In genomic region chr1:84077476-84078107, GRCh38 we compare ENCODE assay signal across 8 cellular contexts.
DNase-seq lines count a peak whose midpoint lies in the region; ATAC-seq, FAIRE-seq and TF ChIP-seq lines count a peak whose summit lies in the region.

No MANE protein-coding gene starts in this region.

- no peaks in the 10 kb centered on the region; the same call in 1 of the 2 replicates for H3K4me1 ChIP-seq in IMR-90 (ENCODE audit: control insufficient read depth, insufficient read depth, low read length)

- H3K56ac ChIP-seq in IMR-90 (ENCODE audit: extremely low read depth, insufficient read depth, low read length): peak overlapping the region; percentile 56

- peak overlapping the region; percentile 98 for H3K27ac ChIP-seq in IMR-90 (ENCODE audit: insufficient read depth, low read length)

- H4K91ac ChIP-seq in IMR-90 (ENCODE audit: insufficient read depth, low read depth, low read length): peak overlapping the region; percentile 59

- peak overlapping the region; percentile 87 for H3K9ac ChIP-seq in IMR-90 (ENCODE audit: low read depth, low read length)

- peaks cover 6% of the 10 kb centered on the region for H3K27me3 Mint-ChIP-seq in activated T-helper 2 cell treated with anti-CD3 and anti-CD28 coated beads, Interferon-gamma antibody, Interleukin-2, Interleukin-4, amounts not matched to agents 10 μg/mL and 5 μg/mL and 100 μg/mL, durations not matched to agents 14 hours and 24 hours and 36 hours (ENCODE audit: low read depth)
- no peaks in the 10 kb centered on the region for H3K27me3 Mint-ChIP-seq in nephron progenitor cell (ENCODE audit: low read depth, poor library complexity)
- no peaks in the 10 kb centered on the region for H3K27me3 Mint-ChIP-seq in stimulated activated naive CD8-positive, alpha-beta T cell treated with anti-CD3 and anti-CD28 coated beads, Interleukin-15, amount 100 ng/mL, for 72 hours

- H3K14ac ChIP-seq in IMR-90 (replicated peaks; ENCODE audit: low read depth, low read length): peak overlapping the region; percentile 92

- TF ChIP-seq CTCF in IMR-90 (conservative IDR thresholded peaks at IDR 0.05; ENCODE audit: low read depth, low read length) (no peak), fibroblast of pulmonary artery (IDR thresholded peaks at IDR 0.05; ENCODE audit: low read length, missing control alignments) (no peak), nephron progenitor cell (IDR thresholded peaks at IDR 0.05) (no peak)

- no peaks in the 10 kb centered on the region for H3K27me3 ChIP-seq in IMR-90 (ENCODE audit: control insufficient read depth, insufficient read depth, low read length)

- in situ Hi-C loops in IMR-90 (cut with MboI; ENCODE audit: low sequenced_read_pairs): no loop called here

- peak overlapping the region; percentile 84 for H3K4me3 Mint-ChIP-seq in activated T-helper 2 cell treated with anti-CD3 and anti-CD28 coated beads, Interferon-gamma antibody, Interleukin-2, Interleukin-4, amounts not matched to agents 10 μg/mL and 5 μg/mL and 100 μg/mL, durations not matched to agents 14 hours and 24 hours and 36 hours (ENCODE audit: low read depth)
- peak overlapping the region; percentile 96 for H3K4me3 Mint-ChIP-seq in nephron progenitor cell
- peak overlapping the region; percentile 90 to 92 for H3K4me3 Mint-ChIP-seq in stimulated activated naive CD8-positive, alpha-beta T cell treated with anti-CD3 and anti-CD28 coated beads, Interleukin-15, amount 100 ng/mL, for 72 hours

- peak overlapping the region; percentile 80 for H4K5ac ChIP-seq in IMR-90 (ENCODE audit: low read depth, low read length)

- H3K79me1 ChIP-seq in IMR-90 (ENCODE audit: low read depth in 1 of 2, low read length in 2 of 2): peaks cover 18 to 25% of the 10 kb centered on the region in 2 experiments

- peaks cover 6% of the 10 kb centered on the region for H4K20me1 ChIP-seq in IMR-90 (ENCODE audit: insufficient read depth, low read length)

- H2BK15ac ChIP-seq in IMR-90 (ENCODE audit: low read depth, low read length): peak overlapping the region; percentile 41; the same call in 2 of the 3 replicates

- peak overlapping the region; percentile 95 for H2AFZ ChIP-seq in IMR-90 (replicated peaks; ENCODE audit: low read length, poor library complexity)

- peak overlapping the region; percentile 59 for H3K27ac Mint-ChIP-seq in activated T-helper 2 cell treated with anti-CD3 and anti-CD28 coated beads, Interferon-gamma antibody, Interleukin-2, Interleukin-4, amounts not matched to agents 10 μg/mL and 5 μg/mL and 100 μg/mL, durations not matched to agents 14 hours and 24 hours and 36 hours
- H3K27ac Mint-ChIP-seq in nephron progenitor cell: peak overlapping the region; percentile 98
- peak overlapping the region; percentile 95 for H3K27ac Mint-ChIP-seq in stimulated activated naive CD8-positive, alpha-beta T cell treated with anti-CD3 and anti-CD28 coated beads, Interleukin-15, amount 100 ng/mL, for 72 hours

- H3K4ac ChIP-seq in IMR-90 (ENCODE audit: low read depth, low read length): peak overlapping the region; percentile 91

- peak overlapping the region; percentile 82 for H3K18ac ChIP-seq in IMR-90 (ENCODE audit: low read depth, low read length)

- no peaks in the 10 kb centered on the region for H3K36me3 ChIP-seq in IMR-90 (ENCODE audit: control insufficient read depth, insufficient read depth, low read length)

- peak overlapping the region; percentile 77 for H2BK5ac ChIP-seq in IMR-90 (ENCODE audit: low read depth, low read length, poor library complexity, severe bottlenecking)

- H3K36me3 Mint-ChIP-seq in activated T-helper 2 cell treated with anti-CD3 and anti-CD28 coated beads, Interferon-gamma antibody, Interleukin-2, Interleukin-4, amounts not matched to agents 10 μg/mL and 5 μg/mL and 100 μg/mL, durations not matched to agents 14 hours and 24 hours and 36 hours (ENCODE audit: low read depth): no peaks in the 10 kb centered on the region
- peaks cover 32% of the 10 kb centered on the region for H3K36me3 Mint-ChIP-seq in nephron progenitor cell (ENCODE audit: low read depth)

- no peak for TF ChIP-seq RAD21 in IMR-90 (IDR thresholded peaks at IDR 0.05; ENCODE audit: low read length)

- POLR2A ChIA-PET in IMR-90 (lab: Charles Lee; ENCODE audit: unreplicated experiment): interaction anchor here (0.7 kb wide), 1 partner anchor 34 kb away, joined by 3 read pairs; no protein-coding TSS in a partner anchor

- peak overlapping the region; percentile 95 for H2BK120ac ChIP-seq in IMR-90 (ENCODE audit: low read depth, low read length)

- CTCF ChIA-PET in IMR-90 (lab: Yijun Ruan, JAX): interaction anchor here (0.6 kb wide), 1 partner anchor 224 kb away, joined by 3 read pairs; the partner anchor contains the start of gene SAMD13

- intact Hi-C loops in IMR-90 (cut with micrococcal nuclease): loop anchor here (2.0 to 5.0 kb wide), 3 partner anchors 45 to 355 kb away; partner anchors contain the start of gene TTLL7
- intact Hi-C loops in activated T-helper 2 cell treated with anti-CD3 and anti-CD28 coated beads, Interferon-gamma antibody, Interleukin-2, Interleukin-4, amounts not matched to agents 10 μg/mL and 5 μg/mL and 100 μg/mL, durations not matched to agents 14 hours and 24 hours and 36 hours (cut with micrococcal nuclease): loop anchor here (1.0 to 5.0 kb wide), 4 partner anchors 13 to 225 kb away; partner anchors contain the start of genes PRKACB, SAMD13 and TTLL7

- H2BK20ac ChIP-seq in IMR-90 (ENCODE audit: low read depth, low read length): peak overlapping the region; percentile 71; the same call in 1 of the 2 replicates

- WGBS in IMR-90 (ENCODE audit: extremely low coverage in 2 of 2, insufficient read length in 1 of 2), 2 experiments: 1% methylated on average over 15 of the region's 71 CpGs; no CpG with 5 or more reads in 1 of the 2 experiments

- dilution Hi-C loops in IMR-90 (cut with HindIII; ENCODE audit: low sequenced_read_pairs, unreplicated experiment): no loop called here

- H2AK5ac ChIP-seq in IMR-90 (ENCODE audit: low read depth, low read length): peak overlapping the region; percentile 25; the same call in 1 of the 2 replicates

- TF ChIP-seq POLR2A in IMR-90 (IDR thresholded peaks at IDR 0.05; ENCODE audit: low read depth, low read length): peak; percentile 81

- BruUV-seq in IMR-90 (replicated peaks; lab: Mats Ljungman, UMichigan): TSS peak; percentile 89

- peak overlapping the region; percentile 93 for H3K4me3 ChIP-seq in IMR-90 (ENCODE audit: insufficient read depth, low read depth, low read length)
- H3K4me3 ChIP-seq in fibroblast of pulmonary artery (replicated peaks; ENCODE audit: low read depth, low read length): peak overlapping the region; percentile 71

- H3K9me3 Mint-ChIP-seq in activated T-helper 2 cell treated with anti-CD3 and anti-CD28 coated beads, Interferon-gamma antibody, Interleukin-2, Interleukin-4, amounts not matched to agents 10 μg/mL and 5 μg/mL and 100 μg/mL, durations not matched to agents 14 hours and 24 hours and 36 hours: no peaks in the 10 kb centered on the region
- peaks cover 21% of the 10 kb centered on the region for H3K9me3 Mint-ChIP-seq in nephron progenitor cell
- H3K9me3 Mint-ChIP-seq in stimulated activated naive CD8-positive, alpha-beta T cell treated with anti-CD3 and anti-CD28 coated beads, Interleukin-15, amount 100 ng/mL, for 72 hours: no peaks in the 10 kb centered on the region

- peak overlapping the region; percentile 83 for H2AK9ac ChIP-seq in IMR-90 (replicated peaks; ENCODE audit: low read depth, low read length, poor library complexity)

- H4K8ac ChIP-seq in IMR-90 (ENCODE audit: low read depth in 2 of 2, low read length in 2 of 2): peak overlapping the region; percentile 58 to 70

- 0 out of 2 replicates have a peak, but pooled peaks cover 5% of the 10 kb centered on the region for H3K9me1 ChIP-seq in IMR-90 (ENCODE audit: insufficient read depth, low read length)

- ATAC-seq in GM21528 (IDR thresholded peaks at IDR 0.05; ENCODE audit: low FRiP score, unreplicated experiment) (peak; percentile 98), IMR-90 (ENCODE audit: low read depth) (peak; percentile 94)
- ATAC-seq in stimulated activated naive CD8-positive, alpha-beta T cell treated with anti-CD3 and anti-CD28 coated beads, Interleukin-15, amount 100 ng/mL, for 72 hours: peak; percentile 97

- H3K4me1 Mint-ChIP-seq in activated T-helper 2 cell treated with anti-CD3 and anti-CD28 coated beads, Interferon-gamma antibody, Interleukin-2, Interleukin-4, amounts not matched to agents 10 μg/mL and 5 μg/mL and 100 μg/mL, durations not matched to agents 14 hours and 24 hours and 36 hours (ENCODE audit: low read depth): peaks cover 13% of the 10 kb centered on the region
- peaks cover 47% of the 10 kb centered on the region for H3K4me1 Mint-ChIP-seq in nephron progenitor cell
- H3K4me1 Mint-ChIP-seq in stimulated activated naive CD8-positive, alpha-beta T cell treated with anti-CD3 and anti-CD28 coated beads, Interleukin-15, amount 100 ng/mL, for 72 hours: peaks cover 19% of the 10 kb centered on the region

- no peak for FAIRE-seq in RCC 7860 (lab: Jason Lieb, UNC)

- no peaks in the 10 kb centered on the region for H3K9me3 ChIP-seq in IMR-90 (ENCODE audit: control insufficient read depth, insufficient read depth, low read length)

- peak overlapping the region; percentile 72 for H3K4me2 ChIP-seq in IMR-90 (ENCODE audit: low read depth, low read length)

- DNase-seq in DMS53 (lab: John Stamatoyannopoulos, UW) (peak; percentile 90), IMR-90 (peak; percentile 64), RCC 7860 (ENCODE audit: low spot score) (peak; percentile 65), fibroblast of pulmonary artery (ENCODE audit: low read depth) (peak; percentile 69), nephron progenitor cell (peak; percentile 86)
- DNase-seq in activated T-helper 2 cell treated with anti-CD3 and anti-CD28 coated beads, Interferon-gamma antibody, Interleukin-2, Interleukin-4, amounts not matched to agents 10 μg/mL and 5 μg/mL and 100 μg/mL, durations not matched to agents 14 hours and 24 hours and 36 hours (ENCODE audit: low spot score): peak; percentile 70
- peak; percentile 78 to 79 for DNase-seq in stimulated activated naive CD8-positive, alpha-beta T cell treated with anti-CD3 and anti-CD28 coated beads, Interleukin-15, amount 100 ng/mL, for 72 hours

- peak overlapping the region; percentile 94 for H3K23ac ChIP-seq in IMR-90 (ENCODE audit: low read depth, low read length)

TF ChIP-seq in IMR-90, 13 proteins besides CTCF, POLR2A, EP300 and RAD21 (continues in another document):
- TF ChIP-seq, protein P1, sequence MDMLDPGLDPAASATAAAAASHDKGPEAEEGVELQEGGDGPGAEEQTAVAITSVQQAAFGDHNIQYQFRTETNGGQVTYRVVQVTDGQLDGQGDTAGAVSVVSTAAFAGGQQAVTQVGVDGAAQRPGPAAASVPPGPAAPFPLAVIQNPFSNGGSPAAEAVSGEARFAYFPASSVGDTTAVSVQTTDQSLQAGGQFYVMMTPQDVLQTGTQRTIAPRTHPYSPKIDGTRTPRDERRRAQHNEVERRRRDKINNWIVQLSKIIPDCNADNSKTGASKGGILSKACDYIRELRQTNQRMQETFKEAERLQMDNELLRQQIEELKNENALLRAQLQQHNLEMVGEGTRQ (IDR thresholded peaks at IDR 0.05; ENCODE audit: low read depth, low read length): no peak
- TF ChIP-seq FOS (IDR thresholded peaks at IDR 0.05; ENCODE audit: low read depth, low read length): no peak
- no peak for TF ChIP-seq CEBPB (IDR thresholded peaks at IDR 0.05; ENCODE audit: low read depth, low read length)
- peak; percentile 48; the same call in 1 of the 2 replicates for TF ChIP-seq BHLHE40 (IDR thresholded peaks at IDR 0.05; ENCODE audit: low read depth, low read length)

Comparison
In these comparisons a context has a peak if more than half of its experiments do, and no peak if none do; other contexts are left out.
1. Peak in every context shown above with its lines: DNase-seq, ATAC-seq, H3K4me3 ChIP-seq and H3K27ac ChIP-seq.